23 cellular contexts compared by ENCODE assay signal in the genomic region with DNA sequence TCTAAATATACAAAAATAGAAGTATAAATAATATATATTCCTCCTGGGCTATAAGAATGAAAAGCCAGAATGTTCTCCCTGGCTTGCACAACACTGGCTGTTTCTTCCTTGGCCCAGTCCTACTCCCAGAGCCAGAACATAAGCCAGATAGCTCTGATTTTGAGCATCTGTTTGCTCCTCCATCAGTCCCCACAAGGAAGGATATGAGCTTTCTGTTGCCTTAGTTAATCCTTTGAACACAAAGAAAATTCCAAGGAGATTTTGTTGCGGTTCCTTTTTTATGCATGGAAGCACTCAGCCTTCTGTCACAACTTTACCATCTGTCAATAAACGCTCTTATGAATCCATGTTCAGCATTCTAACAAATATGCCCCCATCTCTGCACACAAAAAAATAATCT.
"Had no signal": no experiment of that assay in that cellular context is flagged by ENCODE, and none has a peak within 500 bp of the region (broad histone marks: within the 10 kb centered on the region; RNA-seq: fewer than 3 reads in every experiment).

No MANE protein-coding gene starts in this region.

- ATAC-seq: activated T-cell treated with anti-CD3 and anti-CD28 coated beads, Interleukin-2, amount 50 U/mL, for 72 hours; gastroesophageal sphincter; heart left ventricle; left ventricle myocardium superior; natural killer cell treated with Interleukin-12 subunit alpha and Interleukin-12 subunit beta and Interleukin-15 and Interleukin-18, amount 100 ng/mL, for 72 hours; sciatic nerve; stimulated activated naive B cell treated with anti-CD40 and anti-IgM and Interleukin-4, amounts not matched to agents 10 μg/mL and 1 μg/mL and 100 μg/mL, for 72 hours had no signal

- H3K27me3 ChIP-seq: cardiac muscle cell, gastroesophageal sphincter, heart left ventricle, vagina had no signal

- H3K4me3 ChIP-seq: cardiac muscle cell, gastroesophageal sphincter, heart left ventricle, vagina had no signal

- H3K9me3 ChIP-seq: gastroesophageal sphincter, vagina had no signal

- FAIRE-seq: islet of Langerhans had no signal

- DNase-seq: activated CD4-positive, alpha-beta memory T cell treated with anti-CD3 and anti-CD28 coated beads, Interleukin-2, amount 10 ng/mL, durations not matched to agents 7 days and 5 days; activated CD4-positive, alpha-beta T cell treated with anti-CD3 and anti-CD28 coated beads for 4 hours; activated CD4-positive, CD25-positive, alpha-beta regulatory T cell; activated effector memory CD4-positive, alpha-beta T cell treated with Interleukin-2 at 50 U/mL for 16 hours; activated naive CD4-positive, alpha-beta T cell treated with anti-CD3 and anti-CD28 coated beads for 36 hours; activated naive CD8-positive, alpha-beta T cell treated with anti-CD3 and anti-CD28 coated beads, Interleukin-2, amount 10 ng/mL, durations not matched to agents 7 days and 5 days; activated T-cell treated with anti-CD3 and anti-CD28 coated beads, Interleukin-2, amount 50 U/mL, for 72 hours; amniotic stem cell; heart left ventricle; left ventricle myocardium superior; mammary epithelial cell; stimulated activated CD4-positive, alpha-beta T cell treated with anti-CD3 and anti-CD28 coated beads, Interleukin-2, amount 100 ng/mL, for 48 hours; stimulated activated CD8-positive, alpha-beta memory T cell treated with anti-CD3 and anti-CD28 coated beads, Interleukin-4, amount 100 ng/mL, for 48 hours; stimulated activated naive B cell treated with anti-CD40 and anti-IgM and Interleukin-4, amounts not matched to agents 10 μg/mL and 1 μg/mL and 100 μg/mL, for 72 hours; T1000; trophoblast cell had no signal

- H3K36me3 ChIP-seq: cardiac muscle cell, gastroesophageal sphincter, heart left ventricle, vagina had no signal

- H3K4me1 ChIP-seq: gastroesophageal sphincter, heart left ventricle, parathyroid adenoma, vagina had no signal
